Comparison of ENCODE assay signal across 1 cellular context in the genomic region with DNA sequence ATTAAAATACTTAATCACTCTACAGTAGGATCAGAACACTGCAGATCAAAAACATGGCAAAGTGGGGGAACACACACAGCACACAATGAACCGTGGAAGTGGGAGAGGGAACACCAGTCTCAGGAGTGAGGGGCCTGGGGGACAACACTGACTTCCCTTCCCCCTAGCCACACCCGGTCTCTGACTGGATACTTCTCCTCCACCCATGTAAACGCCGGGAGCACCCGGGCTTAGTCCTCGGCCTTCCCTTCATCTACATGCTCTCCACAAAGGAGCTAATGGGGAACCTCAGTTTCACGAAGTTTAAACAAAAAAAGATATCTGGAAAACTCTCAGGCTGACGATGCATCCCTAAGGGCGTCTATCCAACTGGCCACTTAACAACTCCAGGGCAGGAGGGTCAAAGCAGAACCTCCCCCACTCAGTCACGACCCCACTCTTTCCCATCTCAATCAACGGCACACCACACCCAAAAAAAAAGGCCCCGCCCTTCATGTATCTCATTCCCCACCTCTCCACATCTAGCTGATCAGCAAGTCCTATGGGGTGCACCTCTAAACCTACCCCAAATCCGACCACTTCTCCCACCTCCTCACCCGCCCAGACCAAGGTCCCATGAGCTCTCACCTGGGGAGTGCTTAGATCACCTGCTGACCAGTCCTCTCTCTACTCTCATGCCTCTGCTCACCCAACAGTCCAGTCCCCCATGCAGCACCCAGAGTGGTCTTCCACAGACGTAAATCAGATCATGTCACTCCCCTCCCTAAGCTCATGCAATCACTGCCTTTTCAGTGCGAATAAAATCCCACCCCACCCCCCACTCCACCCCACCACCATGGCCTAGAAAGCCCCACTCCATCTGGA.
TF ChIP-seq lines count a peak whose summit lies in the region.

No MANE protein-coding gene starts in this region.

TF ChIP-seq in HEK293, 187 proteins besides CTCF, POLR2A, EP300 and RAD21 (continued from another document):
- TF ChIP-seq, protein P1, sequence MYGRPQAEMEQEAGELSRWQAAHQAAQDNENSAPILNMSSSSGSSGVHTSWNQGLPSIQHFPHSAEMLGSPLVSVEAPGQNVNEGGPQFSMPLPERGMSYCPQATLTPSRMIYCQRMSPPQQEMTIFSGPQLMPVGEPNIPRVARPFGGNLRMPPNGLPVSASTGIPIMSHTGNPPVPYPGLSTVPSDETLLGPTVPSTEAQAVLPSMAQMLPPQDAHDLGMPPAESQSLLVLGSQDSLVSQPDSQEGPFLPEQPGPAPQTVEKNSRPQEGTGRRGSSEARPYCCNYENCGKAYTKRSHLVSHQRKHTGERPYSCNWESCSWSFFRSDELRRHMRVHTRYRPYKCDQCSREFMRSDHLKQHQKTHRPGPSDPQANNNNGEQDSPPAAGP (tag by site-specific recombination; IDR thresholded peaks at IDR 0.05), result peak; percentile 47
- TF ChIP-seq, protein P2, sequence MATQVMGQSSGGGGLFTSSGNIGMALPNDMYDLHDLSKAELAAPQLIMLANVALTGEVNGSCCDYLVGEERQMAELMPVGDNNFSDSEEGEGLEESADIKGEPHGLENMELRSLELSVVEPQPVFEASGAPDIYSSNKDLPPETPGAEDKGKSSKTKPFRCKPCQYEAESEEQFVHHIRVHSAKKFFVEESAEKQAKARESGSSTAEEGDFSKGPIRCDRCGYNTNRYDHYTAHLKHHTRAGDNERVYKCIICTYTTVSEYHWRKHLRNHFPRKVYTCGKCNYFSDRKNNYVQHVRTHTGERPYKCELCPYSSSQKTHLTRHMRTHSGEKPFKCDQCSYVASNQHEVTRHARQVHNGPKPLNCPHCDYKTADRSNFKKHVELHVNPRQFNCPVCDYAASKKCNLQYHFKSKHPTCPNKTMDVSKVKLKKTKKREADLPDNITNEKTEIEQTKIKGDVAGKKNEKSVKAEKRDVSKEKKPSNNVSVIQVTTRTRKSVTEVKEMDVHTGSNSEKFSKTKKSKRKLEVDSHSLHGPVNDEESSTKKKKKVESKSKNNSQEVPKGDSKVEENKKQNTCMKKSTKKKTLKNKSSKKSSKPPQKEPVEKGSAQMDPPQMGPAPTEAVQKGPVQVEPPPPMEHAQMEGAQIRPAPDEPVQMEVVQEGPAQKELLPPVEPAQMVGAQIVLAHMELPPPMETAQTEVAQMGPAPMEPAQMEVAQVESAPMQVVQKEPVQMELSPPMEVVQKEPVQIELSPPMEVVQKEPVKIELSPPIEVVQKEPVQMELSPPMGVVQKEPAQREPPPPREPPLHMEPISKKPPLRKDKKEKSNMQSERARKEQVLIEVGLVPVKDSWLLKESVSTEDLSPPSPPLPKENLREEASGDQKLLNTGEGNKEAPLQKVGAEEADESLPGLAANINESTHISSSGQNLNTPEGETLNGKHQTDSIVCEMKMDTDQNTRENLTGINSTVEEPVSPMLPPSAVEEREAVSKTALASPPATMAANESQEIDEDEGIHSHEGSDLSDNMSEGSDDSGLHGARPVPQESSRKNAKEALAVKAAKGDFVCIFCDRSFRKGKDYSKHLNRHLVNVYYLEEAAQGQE (tag by site-specific recombination; IDR thresholded peaks at IDR 0.05), result no peak
- TF ChIP-seq, protein P3, sequence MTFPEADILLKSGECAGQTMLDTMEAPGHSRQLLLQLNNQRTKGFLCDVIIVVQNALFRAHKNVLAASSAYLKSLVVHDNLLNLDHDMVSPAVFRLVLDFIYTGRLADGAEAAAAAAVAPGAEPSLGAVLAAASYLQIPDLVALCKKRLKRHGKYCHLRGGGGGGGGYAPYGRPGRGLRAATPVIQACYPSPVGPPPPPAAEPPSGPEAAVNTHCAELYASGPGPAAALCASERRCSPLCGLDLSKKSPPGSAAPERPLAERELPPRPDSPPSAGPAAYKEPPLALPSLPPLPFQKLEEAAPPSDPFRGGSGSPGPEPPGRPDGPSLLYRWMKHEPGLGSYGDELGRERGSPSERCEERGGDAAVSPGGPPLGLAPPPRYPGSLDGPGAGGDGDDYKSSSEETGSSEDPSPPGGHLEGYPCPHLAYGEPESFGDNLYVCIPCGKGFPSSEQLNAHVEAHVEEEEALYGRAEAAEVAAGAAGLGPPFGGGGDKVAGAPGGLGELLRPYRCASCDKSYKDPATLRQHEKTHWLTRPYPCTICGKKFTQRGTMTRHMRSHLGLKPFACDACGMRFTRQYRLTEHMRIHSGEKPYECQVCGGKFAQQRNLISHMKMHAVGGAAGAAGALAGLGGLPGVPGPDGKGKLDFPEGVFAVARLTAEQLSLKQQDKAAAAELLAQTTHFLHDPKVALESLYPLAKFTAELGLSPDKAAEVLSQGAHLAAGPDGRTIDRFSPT (tag by site-specific recombination; IDR thresholded peaks at IDR 0.05), result no peak
- no peak for TF ChIP-seq EGR2 (tag by site-specific recombination; IDR thresholded peaks at IDR 0.05; ENCODE audit: low read depth)
- TF ChIP-seq, protein P4, sequence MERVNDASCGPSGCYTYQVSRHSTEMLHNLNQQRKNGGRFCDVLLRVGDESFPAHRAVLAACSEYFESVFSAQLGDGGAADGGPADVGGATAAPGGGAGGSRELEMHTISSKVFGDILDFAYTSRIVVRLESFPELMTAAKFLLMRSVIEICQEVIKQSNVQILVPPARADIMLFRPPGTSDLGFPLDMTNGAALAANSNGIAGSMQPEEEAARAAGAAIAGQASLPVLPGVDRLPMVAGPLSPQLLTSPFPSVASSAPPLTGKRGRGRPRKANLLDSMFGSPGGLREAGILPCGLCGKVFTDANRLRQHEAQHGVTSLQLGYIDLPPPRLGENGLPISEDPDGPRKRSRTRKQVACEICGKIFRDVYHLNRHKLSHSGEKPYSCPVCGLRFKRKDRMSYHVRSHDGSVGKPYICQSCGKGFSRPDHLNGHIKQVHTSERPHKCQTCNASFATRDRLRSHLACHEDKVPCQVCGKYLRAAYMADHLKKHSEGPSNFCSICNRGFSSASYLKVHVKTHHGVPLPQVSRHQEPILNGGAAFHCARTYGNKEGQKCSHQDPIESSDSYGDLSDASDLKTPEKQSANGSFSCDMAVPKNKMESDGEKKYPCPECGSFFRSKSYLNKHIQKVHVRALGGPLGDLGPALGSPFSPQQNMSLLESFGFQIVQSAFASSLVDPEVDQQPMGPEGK (tag by site-specific recombination; IDR thresholded peaks at IDR 0.05), result no peak
- TF ChIP-seq ZFP37 (tag by site-specific recombination; IDR thresholded peaks at IDR 0.05), result no peak
- TF ChIP-seq, protein P5, sequence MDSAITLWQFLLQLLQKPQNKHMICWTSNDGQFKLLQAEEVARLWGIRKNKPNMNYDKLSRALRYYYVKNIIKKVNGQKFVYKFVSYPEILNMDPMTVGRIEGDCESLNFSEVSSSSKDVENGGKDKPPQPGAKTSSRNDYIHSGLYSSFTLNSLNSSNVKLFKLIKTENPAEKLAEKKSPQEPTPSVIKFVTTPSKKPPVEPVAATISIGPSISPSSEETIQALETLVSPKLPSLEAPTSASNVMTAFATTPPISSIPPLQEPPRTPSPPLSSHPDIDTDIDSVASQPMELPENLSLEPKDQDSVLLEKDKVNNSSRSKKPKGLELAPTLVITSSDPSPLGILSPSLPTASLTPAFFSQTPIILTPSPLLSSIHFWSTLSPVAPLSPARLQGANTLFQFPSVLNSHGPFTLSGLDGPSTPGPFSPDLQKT (IDR thresholded peaks at IDR 0.05; ENCODE audit: borderline replicate concordance, low read depth, low read length), result no peak
- TF ChIP-seq ZNF621 (tag by site-specific recombination; IDR thresholded peaks at IDR 0.05), result no peak
- no peak for TF ChIP-seq ZNF16 (tag by site-specific recombination; IDR thresholded peaks at IDR 0.05; ENCODE audit: low read depth)
